ENCODE assay signal across 8 cellular contexts in the genomic region with DNA sequence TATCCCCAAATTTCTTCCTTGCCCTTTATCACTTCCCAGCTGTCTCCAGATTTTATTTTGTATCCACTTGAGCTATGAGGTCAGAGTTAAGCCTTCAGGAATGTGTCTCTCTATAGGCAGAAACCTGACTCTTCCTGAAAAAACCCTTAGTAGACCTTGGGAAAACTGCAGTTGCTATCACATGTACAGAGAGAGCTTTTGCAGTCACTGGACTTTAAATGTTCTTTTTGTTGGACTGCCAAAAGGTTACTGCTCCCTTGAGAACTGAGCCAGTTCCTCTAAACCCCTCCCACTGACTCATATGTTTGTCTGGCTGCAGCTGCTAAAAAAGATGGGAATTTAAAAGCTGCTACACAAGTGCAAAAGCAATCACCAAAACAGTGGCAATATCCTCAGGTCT.
DNase-seq lines count a peak whose midpoint lies in the region; ATAC-seq, FAIRE-seq and TF ChIP-seq lines count a peak whose summit lies in the region.

No MANE protein-coding gene starts in this region.

- no peaks in the 10 kb centered on the region for H3K9me2 ChIP-seq in GM23248 (ENCODE audit: insufficient read depth)

- peak overlapping the region; percentile 70 for H3K4me2 ChIP-seq in GM23248 (ENCODE audit: unreplicated experiment)

- intact Hi-C loops in CD4-positive, alpha-beta memory T cell (cut with micrococcal nuclease), result no loop called here
- intact Hi-C loops in activated CD4-positive, alpha-beta T cell treated with anti-CD3 and anti-CD28 coated beads for 36 hours (cut with DNase I, micrococcal nuclease), result no loop called here

- POLR2A ChIA-PET in RWPE1 (lab: Yijun Ruan, JAX; ENCODE audit: low non-redundant PET), result no interaction called here
- POLR2A ChIA-PET in CD4-positive, alpha-beta memory T cell (lab: Charles Lee; ENCODE audit: partially characterized antibody), result no interaction called here
- POLR2A ChIA-PET in activated CD4-positive, alpha-beta T cell treated with anti-CD3 and anti-CD28 coated beads for 36 hours (lab: Charles Lee), result no interaction called here

- in situ Hi-C loops in GM23248 (cut with MboI), result no loop called here

- CTCF ChIA-PET in RWPE1 (lab: Yijun Ruan, JAX), result interaction anchor here (0.6 to 1.0 kb wide), 2 partner anchors 9 to 447 kb away, joined by 3 read pairs; no protein-coding TSS in a partner anchor
- CTCF ChIA-PET in CD4-positive, alpha-beta memory T cell (lab: Charles Lee; ENCODE audit: partially characterized antibody), result interaction anchor here (1.0 to 1.2 kb wide), 2 partner anchors 17 to 337 kb away, joined by 3 read pairs; no protein-coding TSS in a partner anchor
- CTCF ChIA-PET in activated CD4-positive, alpha-beta T cell treated with anti-CD3 and anti-CD28 coated beads for 36 hours (lab: Charles Lee), result interaction anchor here (0.6 kb wide), 1 partner anchor 10 kb away, joined by 3 read pairs; no protein-coding TSS in a partner anchor

- H3K36me3 ChIP-seq in GM23248 (ENCODE audit: low read depth), result no peaks in the 10 kb centered on the region
- H3K36me3 ChIP-seq in rectal smooth muscle tissue (ENCODE audit: control insufficient read depth, insufficient read depth, low read length), result no peaks in the 10 kb centered on the region
- no peaks in the 10 kb centered on the region for H3K36me3 ChIP-seq in CD4-positive, alpha-beta memory T cell (ENCODE audit: insufficient read depth, low read length)

- no peak overlapping the region for H3K27ac Mint-ChIP-seq in CD4-positive, alpha-beta memory T cell
- no peak overlapping the region for H3K27ac Mint-ChIP-seq in stimulated activated naive CD8-positive, alpha-beta T cell treated with anti-CD3 and anti-CD28 coated beads, Interleukin-15, amount 100 ng/mL, for 72 hours
- no peak overlapping the region for H3K27ac Mint-ChIP-seq in activated CD4-positive, alpha-beta T cell treated with anti-CD3 and anti-CD28 coated beads for 36 hours

- H3K27ac ChIP-seq in GM23248, result peak overlapping the region; percentile 58
- H3K27ac ChIP-seq in RWPE1, result no peak overlapping the region
- peak overlapping the region; percentile 58 for H3K27ac ChIP-seq in rectal smooth muscle tissue (ENCODE audit: low read depth, low read length)
- no peak overlapping the region for H3K27ac ChIP-seq in CD4-positive, alpha-beta memory T cell (ENCODE audit: low read depth, low read length)

- ATAC-seq in stimulated activated naive CD8-positive, alpha-beta T cell treated with anti-CD3 and anti-CD28 coated beads, Interleukin-15, amount 100 ng/mL, for 72 hours, result no peak
- no peak for ATAC-seq in activated CD4-positive, alpha-beta T cell treated with anti-CD3 and anti-CD28 coated beads for 36 hours
- ATAC-seq in HG03565 (IDR thresholded peaks at IDR 0.05; ENCODE audit: unreplicated experiment), result no peak

- no peaks in the 10 kb centered on the region for H3K9me3 ChIP-seq in GM23248 (ENCODE audit: low read depth)
- no peaks in the 10 kb centered on the region for H3K9me3 ChIP-seq in CD4-positive, alpha-beta memory T cell (ENCODE audit: control insufficient read depth in 1 of 2, low read length in 2 of 2)

- H3F3A ChIP-seq in GM23248 (ENCODE audit: insufficient read depth), result peaks cover 19% of the 10 kb centered on the region

- DNase-seq in GM23248 (peak; percentile 97), RWPE1 (ENCODE audit: low spot score) (peak; percentile 70), frontal cortex (ENCODE audit: low spot score in 2 of 2) (peak; percentile 6 to 11)
- no peak for DNase-seq in CD4-positive, alpha-beta memory T cell
- no peak for DNase-seq in stimulated activated naive CD8-positive, alpha-beta T cell treated with anti-CD3 and anti-CD28 coated beads, Interleukin-15, amount 100 ng/mL, for 72 hours
- DNase-seq in activated CD4-positive, alpha-beta T cell treated with anti-CD3 and anti-CD28 coated beads for 36 hours, result no peak

- no peaks in the 10 kb centered on the region for H3K27me3 ChIP-seq in GM23248 (replicated peaks; ENCODE audit: insufficient read depth)
- H3K27me3 ChIP-seq in rectal smooth muscle tissue (ENCODE audit: control insufficient read depth, insufficient read depth, low read length), result no peaks in the 10 kb centered on the region
- no peaks in the 10 kb centered on the region for H3K27me3 ChIP-seq in CD4-positive, alpha-beta memory T cell (ENCODE audit: insufficient read depth, low read length)

- peak overlapping the region; percentile 36 for H3K9ac ChIP-seq in GM23248
- H3K9ac ChIP-seq in rectal smooth muscle tissue (ENCODE audit: low read length), result no peak overlapping the region

- H3K79me2 ChIP-seq in GM23248 (ENCODE audit: insufficient read depth), result no peaks in the 10 kb centered on the region

- no peaks in the 10 kb centered on the region for H4K20me1 ChIP-seq in GM23248 (ENCODE audit: insufficient read depth)

- H3K4me3 Mint-ChIP-seq in CD4-positive, alpha-beta memory T cell, result no peak overlapping the region
- no peak overlapping the region for H3K4me3 Mint-ChIP-seq in stimulated activated naive CD8-positive, alpha-beta T cell treated with anti-CD3 and anti-CD28 coated beads, Interleukin-15, amount 100 ng/mL, for 72 hours
- no peak overlapping the region for H3K4me3 Mint-ChIP-seq in activated CD4-positive, alpha-beta T cell treated with anti-CD3 and anti-CD28 coated beads for 36 hours

- H3K27me3 Mint-ChIP-seq in CD4-positive, alpha-beta memory T cell, result peaks cover 3 to 6% of the 10 kb centered on the region in 2 donors
- H3K27me3 Mint-ChIP-seq in stimulated activated naive CD8-positive, alpha-beta T cell treated with anti-CD3 and anti-CD28 coated beads, Interleukin-15, amount 100 ng/mL, for 72 hours, result peaks cover 15% of the 10 kb centered on the region
- peaks cover 7% of the 10 kb centered on the region for H3K27me3 Mint-ChIP-seq in activated CD4-positive, alpha-beta T cell treated with anti-CD3 and anti-CD28 coated beads for 36 hours

- no peak for TF ChIP-seq CTCF in RWPE1 (conservative IDR thresholded peaks at IDR 0.05; ENCODE audit: low read depth)

- H2AFZ ChIP-seq in GM23248, result peak overlapping the region; percentile 46; the same call in 1 of the 2 replicates

- peak overlapping the region; percentile 35 for H3K4me3 ChIP-seq in GM23248
- no peak overlapping the region for H3K4me3 ChIP-seq in rectal smooth muscle tissue (ENCODE audit: low read length)
- H3K4me3 ChIP-seq in CD4-positive, alpha-beta memory T cell (ENCODE audit: low read length in 2 of 2), result no peak overlapping the region

- FAIRE-seq in frontal cortex (lab: Jason Lieb, UNC), result no peak

- H3K4me1 ChIP-seq in GM23248 (ENCODE audit: insufficient read depth), result peaks cover 29% of the 10 kb centered on the region
- peaks cover 28% of the 10 kb centered on the region for H3K4me1 ChIP-seq in rectal smooth muscle tissue (ENCODE audit: control insufficient read depth, insufficient read depth, low read length)
- H3K4me1 ChIP-seq in CD4-positive, alpha-beta memory T cell (ENCODE audit: insufficient read depth, low read length), result no peaks in the 10 kb centered on the region

- H3K36me3 Mint-ChIP-seq in CD4-positive, alpha-beta memory T cell, result no peaks in the 10 kb centered on the region
- H3K36me3 Mint-ChIP-seq in activated CD4-positive, alpha-beta T cell treated with anti-CD3 and anti-CD28 coated beads for 36 hours (ENCODE audit: low read depth), result no peaks in the 10 kb centered on the region

- no peaks in the 10 kb centered on the region for H3K4me1 Mint-ChIP-seq in CD4-positive, alpha-beta memory T cell
- peaks cover 5% of the 10 kb centered on the region for H3K4me1 Mint-ChIP-seq in stimulated activated naive CD8-positive, alpha-beta T cell treated with anti-CD3 and anti-CD28 coated beads, Interleukin-15, amount 100 ng/mL, for 72 hours
- H3K4me1 Mint-ChIP-seq in activated CD4-positive, alpha-beta T cell treated with anti-CD3 and anti-CD28 coated beads for 36 hours, result peaks cover 3% of the 10 kb centered on the region

- H3K9me3 Mint-ChIP-seq in CD4-positive, alpha-beta memory T cell, result peaks cover 0 to 2% (median 0%) of the 10 kb centered on the region in 8 donors
- no peaks in the 10 kb centered on the region for H3K9me3 Mint-ChIP-seq in stimulated activated naive CD8-positive, alpha-beta T cell treated with anti-CD3 and anti-CD28 coated beads, Interleukin-15, amount 100 ng/mL, for 72 hours
- no peaks in the 10 kb centered on the region for H3K9me3 Mint-ChIP-seq in activated CD4-positive, alpha-beta T cell treated with anti-CD3 and anti-CD28 coated beads for 36 hours (ENCODE audit: low read depth)

Comparison
In these comparisons a context has a peak if more than half of its experiments do, and no peak if none do; other contexts are left out.
1. DNase-seq: peak in GM23248 (single experiment), RWPE1 (single experiment) and frontal cortex (2 of 2); none in CD4-positive, alpha-beta memory T cell (0 of 5), stimulated activated naive CD8-positive, alpha-beta T cell treated with anti-CD3 and anti-CD28 coated beads, Interleukin-15, amount 100 ng/mL, for 72 hours (0 of 2) and activated CD4-positive, alpha-beta T cell treated with anti-CD3 and anti-CD28 coated beads for 36 hours (single experiment).
2. H3K27ac ChIP-seq: peak in GM23248 (single experiment) and rectal smooth muscle tissue (single experiment); none in RWPE1 (single experiment) and CD4-positive, alpha-beta memory T cell (single experiment).